In the genomic region with DNA sequence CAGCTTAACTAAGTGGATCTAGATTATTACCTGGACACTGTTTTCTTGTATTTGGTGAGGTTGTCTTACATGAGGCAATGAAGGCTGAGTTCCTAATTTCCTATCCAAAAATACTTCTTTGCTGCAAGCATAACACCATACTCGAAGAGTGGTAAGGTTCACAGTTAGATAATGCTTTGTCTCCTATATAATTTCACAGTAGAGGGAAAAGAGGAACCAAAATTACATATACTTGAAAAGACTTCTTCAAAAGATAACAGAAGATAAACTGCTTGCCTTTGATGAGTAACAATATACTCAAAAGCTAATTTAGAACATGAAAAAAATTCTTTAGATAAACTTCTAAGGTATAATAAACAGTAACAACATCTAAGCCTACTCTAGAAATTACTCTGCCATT, we compare ENCODE assay signal across 20 cellular contexts. TPM values are rescaled to one million over a fixed set of nuclear protein-coding genes. Genes with fewer than 3 reads are reported as not detected.
DNase-seq lines count a peak whose midpoint lies in the region; ATAC-seq lines count a peak whose summit lies in the region.
"Had no signal": no experiment of that assay in that cellular context is flagged by ENCODE, and none has a peak within 500 bp of the region (broad histone marks: within the 10 kb centered on the region; RNA-seq: fewer than 3 reads in every experiment).

No MANE protein-coding gene starts in this region.

- H3K27ac Mint-ChIP-seq in central memory CD8-positive, alpha-beta T cell (ENCODE audit: low read depth), result peak overlapping the region; percentile 13
- H3K27ac Mint-ChIP-seq: H9 had no signal

- peaks cover 39% of the 10 kb centered on the region for H3K36me3 Mint-ChIP-seq in central memory CD8-positive, alpha-beta T cell (ENCODE audit: insufficient read depth)

- DNase-seq in NOMO-1 treated with DMSO at 0.1 percent for 48 hours (lab: John Stamatoyannopoulos, UW; ENCODE audit: unreplicated experiment) (peak; percentile 69), NOMO-1 treated with dmso at 0.1 percent for 144 hours (lab: John Stamatoyannopoulos, UW; ENCODE audit: unreplicated experiment) (no peak), Karpas-422 (peak; percentile 38), SKM-1 treated with dmso at 0.1 percent for 144 hours (lab: John Stamatoyannopoulos, UW; ENCODE audit: unreplicated experiment) (peak; percentile 37), KG1 (lab: John Stamatoyannopoulos, UW) (no peak), hepatic stellate cell (ENCODE audit: low spot score) (no peak)
- no peak for DNase-seq in central memory CD8-positive, alpha-beta T cell (ENCODE audit: low spot score in 2 of 2)
- DNase-seq: 8988T, DMS79, H9, NCI-H1105, NCI-H2081 treated with DMSO at 0.1 percent for 48 hours, NCI-H446 treated with DMSO at 0.1 percent for 48 hours, NCI-H69, RPMI8226, SHP77 treated with DMSO at 0.1 percent for 48 hours, SW 1271 had no signal

- 0 out of 2 replicates have a peak, but pooled peaks cover 5% of the 10 kb centered on the region for H3K36me3 ChIP-seq in Karpas-422 (ENCODE audit: insufficient read depth, low read length)

- H3K9me3 Mint-ChIP-seq in central memory CD8-positive, alpha-beta T cell, result no peaks in the 10 kb centered on the region
- H3K9me3 Mint-ChIP-seq: CD14-positive monocyte, H9 had no signal

- H4K20me1 ChIP-seq in Karpas-422 (ENCODE audit: insufficient read depth, low read depth, low read length), result peaks cover 12% of the 10 kb centered on the region; the same call in 1 of the 2 replicates

- H3K27ac ChIP-seq in Karpas-422 (ENCODE audit: low read length), result no peak overlapping the region

- ATAC-seq in central memory CD8-positive, alpha-beta T cell (replicated peaks; ENCODE audit: extremely low read depth, poor library complexity, severe bottlenecking), result no peak
- no peak for ATAC-seq in HG02610 (IDR thresholded peaks at IDR 0.05; ENCODE audit: unreplicated experiment)
- ATAC-seq: PC-3 had no signal

- no peak overlapping the region for H3K4me2 ChIP-seq in Karpas-422 (ENCODE audit: low read depth, low read length, poor library complexity, severe bottlenecking)

- no peak overlapping the region for H3K9ac ChIP-seq in Karpas-422 (ENCODE audit: low read length)

- H3K4me3 ChIP-seq in Karpas-422 (ENCODE audit: low read length), result no peak overlapping the region

- peaks cover 14% of the 10 kb centered on the region for H3K4me1 ChIP-seq in Karpas-422 (ENCODE audit: low read length)

- no peaks in the 10 kb centered on the region for H3K27me3 Mint-ChIP-seq in central memory CD8-positive, alpha-beta T cell

- no peaks in the 10 kb centered on the region for H3K9me3 ChIP-seq in Karpas-422 (ENCODE audit: low read length)

- H3K4me1 Mint-ChIP-seq in central memory CD8-positive, alpha-beta T cell, result peaks cover 10% of the 10 kb centered on the region
- H3K4me1 Mint-ChIP-seq: H9 had no signal

- peaks cover 25% of the 10 kb centered on the region for H3K79me2 ChIP-seq in Karpas-422 (ENCODE audit: low read length)

- H3K9me2 ChIP-seq in Karpas-422 (replicated peaks; ENCODE audit: insufficient read depth, low read length), result no peaks in the 10 kb centered on the region

- H3K4me3 Mint-ChIP-seq in central memory CD8-positive, alpha-beta T cell, result no peak overlapping the region
- H3K4me3 Mint-ChIP-seq: CD14-positive monocyte, H9 had no signal

- no peak overlapping the region for H2AFZ ChIP-seq in Karpas-422 (ENCODE audit: low read length)

- H3K27me3 ChIP-seq in Karpas-422 (ENCODE audit: low read length), result no peaks in the 10 kb centered on the region

RNA-seq across cellular contexts. Expression of a gene that starts 20.4 kb away (rescaled TPM):
- total RNA-seq in Karpas-422 (2014; rRNA removed; shearing (Covaris generic); ENCODE audit: low replicate concordance), result 30.1 and 31.0 TPM in 2 replicates

RNA-seq across cellular contexts. Expression of a gene that starts 40.2 kb away (rescaled TPM):
- total RNA-seq in Karpas-422 (2014; rRNA removed; shearing (Covaris generic); ENCODE audit: low replicate concordance), result 3.3 and 7.5 TPM in 2 replicates

RNA-seq across cellular contexts. Expression of a gene that starts 56.8 kb away (rescaled TPM):
- 77.9 and 113 TPM in 2 replicates for total RNA-seq in Karpas-422 (2014; rRNA removed; shearing (Covaris generic); ENCODE audit: low replicate concordance)

Comparison
In these comparisons a context has a peak if more than half of its experiments do, and no peak if none do; other contexts are left out.
1. DNase-seq: peak in NOMO-1 treated with DMSO at 0.1 percent for 48 hours (single experiment), Karpas-422 (single experiment) and SKM-1 treated with dmso at 0.1 percent for 144 hours (single experiment); none in NOMO-1 treated with dmso at 0.1 percent for 144 hours (single experiment), central memory CD8-positive, alpha-beta T cell (0 of 2), KG1 (single experiment) and hepatic stellate cell (single experiment).